In the genomic region with DNA sequence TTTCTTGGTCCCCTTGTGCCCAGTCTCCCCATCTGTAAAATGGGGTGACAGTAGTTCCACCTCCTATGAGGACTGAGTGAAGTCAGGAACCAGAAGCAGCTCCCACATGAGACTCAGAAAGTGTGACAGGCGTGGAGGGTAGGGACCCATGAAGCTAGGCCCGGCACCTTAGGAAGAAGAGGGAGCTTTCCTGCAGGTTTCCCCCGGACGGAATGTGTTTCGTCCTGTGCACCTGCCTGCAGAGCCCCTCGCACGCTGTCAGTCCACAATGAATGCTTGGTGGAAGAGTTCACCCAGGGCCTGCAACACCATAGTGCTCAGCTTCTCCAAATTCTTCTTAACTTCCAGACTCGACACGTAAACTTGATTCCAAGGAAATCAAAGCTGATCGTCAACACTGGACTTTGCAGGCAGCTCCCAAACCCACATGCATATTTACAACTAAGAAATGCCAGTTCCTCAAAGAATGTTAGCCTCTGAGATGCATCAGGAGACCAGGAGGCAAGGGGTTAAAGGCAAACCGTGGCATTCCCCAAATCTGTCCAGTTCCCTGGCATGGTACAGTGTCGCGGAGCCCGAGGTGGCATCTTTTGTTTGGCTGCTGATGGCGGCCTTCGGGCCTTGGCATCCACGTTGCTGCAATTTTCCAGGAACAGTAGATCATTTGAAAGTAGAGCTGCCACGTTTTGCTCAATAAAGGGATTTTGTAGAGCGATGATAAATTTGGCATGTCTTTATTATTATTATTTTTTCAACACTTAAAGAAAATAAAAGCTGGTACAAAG, we compare ENCODE assay signal across 12 cellular contexts. TPM values are rescaled to one million over a fixed set of nuclear protein-coding genes. Genes with fewer than 3 reads are reported as not detected.
A peak's percentile ranks its signal among the peaks of the same experiment; 100 is the strongest.
DNase-seq lines count a peak whose midpoint lies in the region; TF ChIP-seq lines count a peak whose summit lies in the region.
"Had no signal": no experiment of that assay in that cellular context is flagged by ENCODE, and none has a peak within 500 bp of the region (broad histone marks: within the 10 kb centered on the region; RNA-seq: fewer than 3 reads in every experiment).

No MANE protein-coding gene starts in this region.

- H3K4me1 Mint-ChIP-seq in neural progenitor cell (peaks cover 63% of the 10 kb centered on the region), CD14-positive monocyte (peaks cover 31% of the 10 kb centered on the region)

- H3F3A ChIP-seq in neural progenitor cell (ENCODE audit: low read depth): peaks cover 20% of the 10 kb centered on the region

- no peak for TF ChIP-seq CTCF in neural progenitor cell (IDR thresholded peaks at IDR 0.05)
- TF ChIP-seq CTCF in CD14-positive monocyte (IDR thresholded peaks at IDR 0.05): no peak

- H4K20me1 ChIP-seq in BLaER1: peaks cover 100% of the 10 kb centered on the region
- peaks cover 10% of the 10 kb centered on the region for H4K20me1 ChIP-seq in neural progenitor cell (ENCODE audit: low read depth)

- intact Hi-C loops in CD14-positive monocyte (cut with micrococcal nuclease): no loop called here

- no peaks in the 10 kb centered on the region for H3K9me3 Mint-ChIP-seq in neural progenitor cell
- peaks cover 0 to 3% (median 0%) of the 10 kb centered on the region in 7 donors for H3K9me3 Mint-ChIP-seq in CD14-positive monocyte
- H3K9me3 Mint-ChIP-seq: effector memory CD8-positive, alpha-beta T cell; naive B cell had no signal

- peak overlapping the region; percentile 1 for H3K27ac Mint-ChIP-seq in neural progenitor cell
- peak overlapping the region in 1 of 7 donors; percentile 68 for H3K27ac Mint-ChIP-seq in CD14-positive monocyte
- H3K27ac Mint-ChIP-seq: effector memory CD8-positive, alpha-beta T cell had no signal

- H3K4me3 ChIP-seq in BLaER1: peak overlapping the region; percentile 47
- H3K4me3 ChIP-seq in HUES48 (ENCODE audit: low read depth, low read length): no peak overlapping the region
- H3K4me3 ChIP-seq in duodenal mucosa (ENCODE audit: low read depth in 1 of 2, low read length in 2 of 2): peak overlapping the region; percentile 14 to 41
- peak overlapping the region; percentile 32 for H3K4me3 ChIP-seq in neural progenitor cell

- H3K27me3 ChIP-seq in BLaER1 (no peaks in the 10 kb centered on the region), HUES48 (ENCODE audit: control insufficient read depth, insufficient read depth, low read length) (no peaks in the 10 kb centered on the region), duodenal mucosa (ENCODE audit: control insufficient read depth in 1 of 2, insufficient read depth in 2 of 2, low read length in 2 of 2) (no peaks in the 10 kb centered on the region), neural progenitor cell (no peaks in the 10 kb centered on the region)

- peaks cover 99% of the 10 kb centered on the region for H3K4me1 ChIP-seq in BLaER1
- peaks cover 61% of the 10 kb centered on the region for H3K4me1 ChIP-seq in HUES48 (ENCODE audit: control insufficient read depth, insufficient read depth, low read length)
- peaks cover 72 to 79% of the 10 kb centered on the region in 2 donors for H3K4me1 ChIP-seq in duodenal mucosa (ENCODE audit: control insufficient read depth in 1 of 2, insufficient read depth in 2 of 2, low read length in 2 of 2)
- H3K4me1 ChIP-seq in neural progenitor cell: peaks cover 69% of the 10 kb centered on the region

- H3K36me3 ChIP-seq in BLaER1 (peaks cover 46% of the 10 kb centered on the region), HUES48 (ENCODE audit: control insufficient read depth, insufficient read depth, low read length) (no peaks in the 10 kb centered on the region), duodenal mucosa (ENCODE audit: control insufficient read depth in 1 of 2, insufficient read depth in 2 of 2, low read length in 2 of 2) (no peaks in the 10 kb centered on the region), neural progenitor cell (no peaks in the 10 kb centered on the region)

- H3K4me3 Mint-ChIP-seq in neural progenitor cell (peak overlapping the region; percentile 28), CD14-positive monocyte (peak overlapping the region in 1 of 2 donors; percentile 73)

- H3K36me3 Mint-ChIP-seq in neural progenitor cell: no peaks in the 10 kb centered on the region
- H3K36me3 Mint-ChIP-seq in CD14-positive monocyte: no peaks in the 10 kb centered on the region
- H3K36me3 Mint-ChIP-seq: naive B cell had no signal

- DNase-seq in neural progenitor cell (ENCODE audit: low spot score): no peak
- no peak for DNase-seq in stimulated activated CD4-positive, alpha-beta T cell treated with anti-CD3 and anti-CD28 coated beads, Interleukin-12 subunit alpha, Interleukin-12 subunit beta, amount 100 ng/mL, for 4 hours
- DNase-seq in CD14-positive monocyte (ENCODE audit: low spot score): no peak
- DNase-seq in Ammon's horn (ENCODE audit: low spot score): no peak
- no peak for DNase-seq in stimulated activated naive CD4-positive, alpha-beta T cell (lab: John Stamatoyannopoulos, UW)
- DNase-seq: activated CD4-positive, alpha-beta T cell treated with anti-CD3 and anti-CD28 coated beads, Interleukin-2, amount 50 U/mL, for 48 hours; effector memory CD8-positive, alpha-beta T cell; naive B cell; stimulated activated CD4-positive, alpha-beta T cell treated with anti-CD3 and anti-CD28 coated beads, Interleukin-2, amount 100 ng/mL, for 48 hours had no signal

- peaks cover 60% of the 10 kb centered on the region for H3K79me2 ChIP-seq in neural progenitor cell (ENCODE audit: low read depth)

- H3K9me3 ChIP-seq in BLaER1 (no peaks in the 10 kb centered on the region), HUES48 (ENCODE audit: control insufficient read depth, insufficient read depth, low read length) (no peaks in the 10 kb centered on the region), duodenal mucosa (ENCODE audit: control insufficient read depth in 1 of 2, low read length in 2 of 2) (no peaks in the 10 kb centered on the region), neural progenitor cell (ENCODE audit: low read depth) (no peaks in the 10 kb centered on the region)

- peak overlapping the region; percentile 73 for H3K27ac ChIP-seq in BLaER1
- peak overlapping the region; percentile 67 for H3K27ac ChIP-seq in HUES48 (ENCODE audit: low read depth, low read length)
- H3K27ac ChIP-seq in duodenal mucosa (ENCODE audit: low read depth, low read length): no peak overlapping the region
- H3K27ac ChIP-seq in neural progenitor cell: peak overlapping the region; percentile 56

- H3K27me3 Mint-ChIP-seq in neural progenitor cell (ENCODE audit: insufficient read depth, low read depth): peaks cover 3% of the 10 kb centered on the region
- peaks cover 2 to 14% (median 14%) of the 10 kb centered on the region in 3 donors for H3K27me3 Mint-ChIP-seq in CD14-positive monocyte (ENCODE audit: low read depth in 3 of 3)

- peak overlapping the region; percentile 5 for H2AFZ ChIP-seq in neural progenitor cell (replicated peaks)

- H3K9ac ChIP-seq in BLaER1 (peak overlapping the region; percentile 64), HUES48 (ENCODE audit: low read depth, low read length) (no peak overlapping the region), duodenal mucosa (ENCODE audit: low read depth in 1 of 2, low read length in 2 of 2) (no peak overlapping the region), neural progenitor cell (no peak overlapping the region)

- H3K4me2 ChIP-seq in BLaER1 (peak overlapping the region; percentile 86), neural progenitor cell (peak overlapping the region; percentile 80)

RNA-seq across cellular contexts. Expression of a gene that starts 15.4 kb away (rescaled TPM):
- total RNA-seq in neural progenitor cell (ENCODE audit: low replicate concordance): 7.3 and 24.0 TPM in 2 replicates
- under 1 TPM in 1 of 2 donors, not detected in 1; 0.23 TPM for polyA plus RNA-seq in CD14-positive monocyte

RNA-seq across cellular contexts. Expression of a gene that starts 56.0 kb away (rescaled TPM):
- 9.7 and 19.9 TPM in 2 replicates for total RNA-seq in neural progenitor cell (ENCODE audit: low replicate concordance)
- polyA plus RNA-seq in CD14-positive monocyte: 10 to 100 TPM in 1 of 2 donors, 1 to 10 TPM in 1; 9.5 to 12.6 TPM
